ENCODE assay signal across 8 cellular contexts in genomic region chr21:33265664-33266049, GRCh38. TPM values are rescaled to one million over a fixed set of nuclear protein-coding genes. Genes with fewer than 3 reads are reported as not detected.
DNase-seq lines count a peak whose midpoint lies in the region; ATAC-seq, FAIRE-seq and TF ChIP-seq lines count a peak whose summit lies in the region.

No MANE protein-coding gene starts in this region.

- H3K4me1 ChIP-seq in HepG2 (ENCODE audit: insufficient read depth, low read length) (peaks cover 49% of the 10 kb centered on the region), thoracic aorta (ENCODE audit: control insufficient read depth in 1 of 2, low read depth in 2 of 2) (peaks cover 6 to 23% of the 10 kb centered on the region in 2 donors)

- WGBS in HepG2 (ENCODE audit: low lambda C conversion rate), result 94% methylated on average over 12 of the region's 12 CpGs

- H3K4me3 ChIP-seq in coronary artery (peak overlapping the region; percentile 95), HepG2 (replicated peaks in 1 of 3; ENCODE audit: insufficient read depth in 1 of 3, low read depth in 2 of 3, low read length in 3 of 3) (peak overlapping the region; percentile 85 to 89 (median 85); a peak in 3 of 6 replicates), thoracic aorta (peak overlapping the region; percentile 88)

- FAIRE-seq in HepG2 (lab: Jason Lieb, UNC), result no peak

- H3K27ac ChIP-seq in coronary artery (peak overlapping the region; percentile 82 to 95), HepG2 (ENCODE audit: extremely low read length, insufficient read depth, low read length) (peak overlapping the region; percentile 5), thoracic aorta (peak overlapping the region in 1 of 2 donors; percentile 84)

- TF ChIP-seq EP300 in HepG2 (IDR thresholded peaks at IDR 0.05; ENCODE audit: low read depth in 2 of 2, low read length in 2 of 2) (no peak), HepG2 (CRISPR knock-in tag; IDR thresholded peaks at IDR 0.05; ENCODE audit: borderline replicate concordance) (no peak)

- H2AFZ ChIP-seq in HepG2 (ENCODE audit: low read length), result no peak overlapping the region

- ATAC-seq in HG03025 (IDR thresholded peaks at IDR 0.05; ENCODE audit: low FRiP score, unreplicated experiment) (peak; percentile 22), HepG2 (peak; percentile 4; the same call in 1 of the 3 replicates), thoracic aorta (ENCODE audit: insufficient number of reproducible peaks, low FRiP score, low read depth) (peak; percentile 23)

- DNase-seq in stimulated activated CD4-positive, alpha-beta T cell treated with anti-CD3 and anti-CD28 coated beads, Interleukin-15, amount 100 ng/mL, for 24 hours, result peak; percentile 32
- no peak for DNase-seq in stimulated activated CD4-positive, alpha-beta T cell treated with anti-CD3 and anti-CD28 coated beads, Interleukin-4, amount 100 ng/mL, for 24 hours
- peak; percentile 94 for DNase-seq in SIG-M5 (lab: John Stamatoyannopoulos, UW)
- DNase-seq in coronary artery (ENCODE audit: low spot score), result no peak
- DNase-seq in HepG2 (ENCODE audit: low spot score), result no peak
- DNase-seq in thoracic aorta (ENCODE audit: low spot score), result no peak
- no peak for DNase-seq in LoVo (ENCODE audit: low spot score)

- intact Hi-C loops in HepG2 (cut with micrococcal nuclease; ENCODE audit: unreplicated experiment), result loop anchor here (5.0 kb wide), 2 partner anchors 33 to 63 kb away; no protein-coding TSS in a partner anchor

- POLR2A ChIA-PET in HepG2 (lab: Yijun Ruan, JAX), result interaction anchor here (0.9 to 2.8 kb wide), 3 partner anchors 35 to 62 kb away, joined by 4 to 15 read pairs (median 4); partner anchors contain the start of genes IFNAR1 and IFNAR2

- H3K4me2 ChIP-seq in HepG2 (ENCODE audit: low read depth, low read length), result peak overlapping the region; percentile 94

- no peaks in the 10 kb centered on the region for H3K79me2 ChIP-seq in HepG2 (ENCODE audit: insufficient read depth, low read length)

- CTCF ChIA-PET in HepG2 (lab: Yijun Ruan, JAX; ENCODE audit: low intra/inter-chr PET ratio, low total read pairs), result no interaction called here

- TF ChIP-seq CTCF in coronary artery (IDR thresholded peaks at IDR 0.05), result no peak
- no peak for TF ChIP-seq CTCF in HepG2 (CRISPR knock-in tag; IDR thresholded peaks at IDR 0.05)
- no peak for TF ChIP-seq CTCF in thoracic aorta (IDR thresholded peaks at IDR 0.05)

- BruUV-seq in HepG2 (replicated peaks; lab: Mats Ljungman, UMichigan), result no TSS peak

- no peak overlapping the region for H3K9ac ChIP-seq in HepG2 (ENCODE audit: insufficient read depth, low read depth, low read length)

- no peak for TF ChIP-seq POLR2A in HepG2 (IDR thresholded peaks at IDR 0.05; ENCODE audit: insufficient read depth in 1 of 2, low read depth in 2 of 2, low read length in 2 of 2)

- in situ Hi-C loops in HepG2 (cut with HindIII; ENCODE audit: extremely low pct_ligation_motif_present, low pct_unique_long_range_greater_than_20kb), result no loop called here

- H3K36me3 ChIP-seq in HepG2 (replicated peaks in 1 of 2; ENCODE audit: control insufficient read depth in 1 of 2, insufficient read depth in 2 of 2, low read length in 2 of 2), result peaks cover 7 to 10% of the 10 kb centered on the region in 2 experiments; a peak in 4 of 5 replicates
- peaks cover 2% of the 10 kb centered on the region for H3K36me3 ChIP-seq in thoracic aorta

- no peaks in the 10 kb centered on the region for H4K20me1 ChIP-seq in HepG2 (ENCODE audit: insufficient read depth, low read length)

- no peaks in the 10 kb centered on the region; a peak in 1 of 5 replicates for H3K27me3 ChIP-seq in HepG2 (ENCODE audit: control insufficient read depth in 1 of 2, insufficient read depth in 2 of 2, low read length in 2 of 2)
- H3K27me3 ChIP-seq in thoracic aorta (replicated peaks; ENCODE audit: insufficient read depth), result no peaks in the 10 kb centered on the region

- no peak for TF ChIP-seq RAD21 in HepG2 (CRISPR knock-in tag; IDR thresholded peaks at IDR 0.05)

- H3K9me3 ChIP-seq in HepG2 (ENCODE audit: low read length) (no peaks in the 10 kb centered on the region), thoracic aorta (no peaks in the 10 kb centered on the region)

TF ChIP-seq in HepG2, 621 proteins besides CTCF, POLR2A, EP300 and RAD21 (continues in another document):
- no peak for TF ChIP-seq KAT2B (IDR thresholded peaks at IDR 0.05; ENCODE audit: borderline replicate concordance, low read depth, low read length)

RNA-seq across cellular contexts. Expression of gene IL10RB, which starts 0.5 kb away (rescaled TPM):
- total RNA-seq in HepG2 (2016; rRNA removed; fragmentation: Illumina TruSeq; extraction: Trizol) (10.7 and 17.4 TPM in 2 replicates), thoracic aorta (10 to 100 TPM; 13.0 to 33.6 TPM)
- 6.5 and 7.9 TPM in 2 replicates for total RNA-seq in HepG2 (2016; cell fraction: cytosol; rRNA removed; fragmentation: Illumina TruSeq; extraction: Trizol; ENCODE audit: low read depth)
- total RNA-seq in HepG2 (2016; cell fraction: insoluble cytoplasmic fraction; rRNA removed; fragmentation: Illumina TruSeq; extraction: Trizol), result 11.7 and 17.3 TPM in 2 replicates
- total RNA-seq in HepG2 (2016; cell fraction: membrane; rRNA removed; fragmentation: Illumina TruSeq; extraction: Trizol), result 13.3 and 14.5 TPM in 2 replicates
- total RNA-seq in HepG2 (2016; cell fraction: nucleus; rRNA removed; fragmentation: Illumina TruSeq; extraction: Trizol), result 13.1 and 13.5 TPM in 2 replicates
- polyA plus RNA-seq in HepG2 (2011; rRNA removed), result 18.2 and 19.1 TPM in 2 replicates
- polyA plus RNA-seq in HepG2 (2011; cell fraction: cytosol; rRNA removed), result 15.4 and 21.8 TPM in 2 replicates
- polyA plus RNA-seq in HepG2 (2011; cell fraction: nucleus; rRNA removed), result 5.0 and 8.8 TPM in 2 replicates
- polyA plus RNA-seq in HepG2 (2012), result 10.7 and 14.3 TPM in 2 replicates
- 7.2 and 7.5 TPM in 2 replicates for polyA plus RNA-seq in HepG2 (2016; cell fraction: cytosol; fragmentation: Illumina TruSeq; extraction: Trizol; ENCODE audit: low read depth)
- polyA plus RNA-seq in HepG2 (2016; cell fraction: insoluble cytoplasmic fraction; fragmentation: Illumina TruSeq; extraction: Trizol; ENCODE audit: low read depth), result 9.4 and 9.8 TPM in 2 replicates
- polyA plus RNA-seq in HepG2 (2016; cell fraction: membrane; fragmentation: Illumina TruSeq; extraction: Trizol; ENCODE audit: low read depth), result 10.5 and 10.9 TPM in 2 replicates
- 18.7 and 19.3 TPM in 2 replicates for polyA plus RNA-seq in HepG2 (2016; cell fraction: nucleus; fragmentation: Illumina TruSeq; extraction: Trizol; ENCODE audit: insufficient read depth, low read depth)
- 31.7 and 32.4 TPM in 2 replicates for polyA minus RNA-seq in HepG2 (2011; rRNA and poly(A)+ RNA removed; ENCODE audit: low replicate concordance)
- 11.4 and 11.6 TPM in 2 replicates for polyA minus RNA-seq in HepG2 (2011; cell fraction: cytosol; rRNA and poly(A)+ RNA removed)
- 9.3 and 10.9 TPM in 2 replicates for polyA minus RNA-seq in HepG2 (2011; cell fraction: nucleus; rRNA and poly(A)+ RNA removed)

RNA-seq across cellular contexts. Expression of gene IFNAR2, which starts 35.9 kb away (rescaled TPM):
- total RNA-seq in HepG2 (2016; rRNA removed; fragmentation: Illumina TruSeq; extraction: Trizol), result 5.1 TPM in 2 replicates
- 8.0 and 10.6 TPM in 2 replicates for total RNA-seq in HepG2 (2016; cell fraction: cytosol; rRNA removed; fragmentation: Illumina TruSeq; extraction: Trizol; ENCODE audit: low read depth)
- 5.5 and 7.2 TPM in 2 replicates for total RNA-seq in HepG2 (2016; cell fraction: insoluble cytoplasmic fraction; rRNA removed; fragmentation: Illumina TruSeq; extraction: Trizol)
- 11.6 and 12.1 TPM in 2 replicates for total RNA-seq in HepG2 (2016; cell fraction: membrane; rRNA removed; fragmentation: Illumina TruSeq; extraction: Trizol)
- 10.4 and 11.8 TPM in 2 replicates for total RNA-seq in HepG2 (2016; cell fraction: nucleus; rRNA removed; fragmentation: Illumina TruSeq; extraction: Trizol)
- 22.7 and 24.1 TPM in 2 replicates for polyA plus RNA-seq in HepG2 (2011; rRNA removed)
- polyA plus RNA-seq in HepG2 (2011; cell fraction: cytosol; rRNA removed), result 9.2 and 17.6 TPM in 2 replicates
- 6.2 and 9.8 TPM in 2 replicates for polyA plus RNA-seq in HepG2 (2011; cell fraction: nucleus; rRNA removed)
- polyA plus RNA-seq in HepG2 (2012), result 17.1 and 17.4 TPM in 2 replicates
- polyA plus RNA-seq in HepG2 (2016; cell fraction: cytosol; fragmentation: Illumina TruSeq; extraction: Trizol; ENCODE audit: low read depth), result 23.1 and 23.9 TPM in 2 replicates
- 12.2 and 18.4 TPM in 2 replicates for polyA plus RNA-seq in HepG2 (2016; cell fraction: insoluble cytoplasmic fraction; fragmentation: Illumina TruSeq; extraction: Trizol; ENCODE audit: low read depth)
- 23.8 and 24.7 TPM in 2 replicates for polyA plus RNA-seq in HepG2 (2016; cell fraction: membrane; fragmentation: Illumina TruSeq; extraction: Trizol; ENCODE audit: low read depth)
- 25.5 and 26.4 TPM in 2 replicates for polyA plus RNA-seq in HepG2 (2016; cell fraction: nucleus; fragmentation: Illumina TruSeq; extraction: Trizol; ENCODE audit: insufficient read depth, low read depth)
- 7.5 and 12.0 TPM in 2 replicates for polyA minus RNA-seq in HepG2 (2011; rRNA and poly(A)+ RNA removed; ENCODE audit: low replicate concordance)
- polyA minus RNA-seq in HepG2 (2011; cell fraction: cytosol; rRNA and poly(A)+ RNA removed), result 6.8 and 9.2 TPM in 2 replicates
- polyA minus RNA-seq in HepG2 (2011; cell fraction: nucleus; rRNA and poly(A)+ RNA removed), result 12.5 and 21.0 TPM in 2 replicates
- total RNA-seq in thoracic aorta, result 10 to 100 TPM; 15.2 to 36.1 TPM

RNA-seq across cellular contexts. Expression of gene IFNAR1, which starts 59.1 kb away (rescaled TPM):
- total RNA-seq in HepG2 (2016; rRNA removed; fragmentation: Illumina TruSeq; extraction: Trizol), result 9.3 and 11.2 TPM in 2 replicates
- 1.5 and 1.9 TPM in 2 replicates for total RNA-seq in HepG2 (2016; cell fraction: cytosol; rRNA removed; fragmentation: Illumina TruSeq; extraction: Trizol; ENCODE audit: low read depth)
- total RNA-seq in HepG2 (2016; cell fraction: insoluble cytoplasmic fraction; rRNA removed; fragmentation: Illumina TruSeq; extraction: Trizol), result 9.5 and 10.0 TPM in 2 replicates
- 7.9 and 9.1 TPM in 2 replicates for total RNA-seq in HepG2 (2016; cell fraction: membrane; rRNA removed; fragmentation: Illumina TruSeq; extraction: Trizol)
- total RNA-seq in HepG2 (2016; cell fraction: nucleus; rRNA removed; fragmentation: Illumina TruSeq; extraction: Trizol), result 13.0 and 14.3 TPM in 2 replicates
- polyA plus RNA-seq in HepG2 (2011; rRNA removed), result 6.7 and 6.9 TPM in 2 replicates
- 4.7 and 8.7 TPM in 2 replicates for polyA plus RNA-seq in HepG2 (2011; cell fraction: cytosol; rRNA removed)
- polyA plus RNA-seq in HepG2 (2011; cell fraction: nucleus; rRNA removed), result 2.7 and 2.9 TPM in 2 replicates
- polyA plus RNA-seq in HepG2 (2012), result 17.0 and 23.0 TPM in 2 replicates
- polyA plus RNA-seq in HepG2 (2016; cell fraction: cytosol; fragmentation: Illumina TruSeq; extraction: Trizol; ENCODE audit: low read depth), result 7.3 and 7.9 TPM in 2 replicates
- 12.1 and 14.2 TPM in 2 replicates for polyA plus RNA-seq in HepG2 (2016; cell fraction: insoluble cytoplasmic fraction; fragmentation: Illumina TruSeq; extraction: Trizol; ENCODE audit: low read depth)
- 9.1 and 10.7 TPM in 2 replicates for polyA plus RNA-seq in HepG2 (2016; cell fraction: membrane; fragmentation: Illumina TruSeq; extraction: Trizol; ENCODE audit: low read depth)
- 14.6 and 15.2 TPM in 2 replicates for polyA plus RNA-seq in HepG2 (2016; cell fraction: nucleus; fragmentation: Illumina TruSeq; extraction: Trizol; ENCODE audit: insufficient read depth, low read depth)
- 15.8 and 22.3 TPM in 2 replicates for polyA minus RNA-seq in HepG2 (2011; rRNA and poly(A)+ RNA removed; ENCODE audit: low replicate concordance)
- polyA minus RNA-seq in HepG2 (2011; cell fraction: cytosol; rRNA and poly(A)+ RNA removed), result 14.0 and 18.3 TPM in 2 replicates
- 17.0 and 22.1 TPM in 2 replicates for polyA minus RNA-seq in HepG2 (2011; cell fraction: nucleus; rRNA and poly(A)+ RNA removed)
- total RNA-seq in thoracic aorta, result 10 to 100 TPM; 31.3 to 61.9 TPM

Comparison
In these comparisons a context has a peak if more than half of its experiments do, and no peak if none do; other contexts are left out.
1. DNase-seq: peak in stimulated activated CD4-positive, alpha-beta T cell treated with anti-CD3 and anti-CD28 coated beads, Interleukin-15, amount 100 ng/mL, for 24 hours (single experiment) and SIG-M5 (single experiment); none in stimulated activated CD4-positive, alpha-beta T cell treated with anti-CD3 and anti-CD28 coated beads, Interleukin-4, amount 100 ng/mL, for 24 hours (single experiment), coronary artery (single experiment), HepG2 (single experiment), thoracic aorta (single experiment) and LoVo (single experiment).
2. Peak in every context shown above with its lines, with median percentiles within 50 percentile points of each other: ATAC-seq and H3K4me3 ChIP-seq.